Comparison of ENCODE assay signal across 8 cellular contexts in the genomic region with DNA sequence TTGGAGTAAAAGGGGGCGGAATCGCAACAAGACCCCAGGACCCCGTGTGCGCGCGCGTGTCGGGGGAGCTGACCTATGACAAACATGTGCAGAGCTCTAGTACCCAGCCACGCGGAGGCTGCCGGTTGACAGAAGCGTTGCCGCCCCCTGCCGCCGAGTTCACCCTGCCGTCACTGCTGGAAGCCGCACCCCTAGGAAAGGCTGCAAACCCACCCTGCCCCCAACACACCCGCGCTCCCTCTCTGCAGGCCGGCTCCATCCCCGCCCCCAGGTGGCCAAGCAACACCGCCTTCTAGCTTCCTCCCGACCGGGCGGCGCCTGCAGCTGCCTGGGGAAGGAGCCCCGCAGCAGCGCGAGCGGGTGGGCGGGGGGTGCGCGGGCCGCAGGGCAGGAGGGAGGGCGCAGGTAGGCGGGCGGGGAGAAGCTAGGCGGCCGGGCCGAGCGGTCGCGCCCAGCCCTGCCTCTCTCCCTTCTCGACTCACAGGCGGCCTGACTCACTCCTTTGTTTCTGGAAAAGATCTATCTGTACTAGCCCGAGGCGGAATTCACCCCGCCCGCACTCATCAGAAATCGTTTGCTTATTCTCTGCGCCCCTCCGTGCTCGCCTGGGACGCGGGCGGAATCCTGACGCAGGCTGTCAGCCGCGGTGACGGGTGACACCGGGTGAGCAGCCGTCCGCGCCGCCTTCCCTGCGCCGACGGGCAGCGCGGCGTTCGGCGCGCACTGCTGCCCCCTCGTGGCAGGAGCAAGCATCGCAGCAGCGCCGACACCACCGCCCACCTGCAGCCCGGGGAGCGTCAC.
DNase-seq lines count a peak whose midpoint lies in the region; ATAC-seq and TF ChIP-seq lines count a peak whose summit lies in the region.

No MANE protein-coding gene starts in this region.

- peak; percentile 93 for DNase-seq in CD1c-positive myeloid dendritic cell (ENCODE audit: extremely low spot score)
- peak; percentile 93 for DNase-seq in NCI-H748 (lab: John Stamatoyannopoulos, UW; ENCODE audit: unreplicated experiment)
- DNase-seq in activated CD4-positive, alpha-beta T cell treated with anti-CD3 and anti-CD28 coated beads, Interleukin-2, amount 50 U/mL, for 24 hours (ENCODE audit: low read depth in 1 of 2, low spot score in 1 of 2), result peak; percentile 80 to 84
- peak; percentile 72 to 92 for DNase-seq in dermis microvascular lymphatic vessel endothelial cell (ENCODE audit: low read depth in 2 of 2)
- peak; percentile 88 to 95 (median 92) for DNase-seq in right lobe of liver
- peak; percentile 92 for DNase-seq in stimulated activated CD4-positive, alpha-beta T cell treated with anti-CD3 and anti-CD28 coated beads, Interleukin-4, amount 100 ng/mL, for 24 hours

- intact Hi-C loops in right lobe of liver (cut with DNase I), result no loop called here

- 0% methylated on average over 21 of the region's 81 CpGs for WGBS in right lobe of liver (ENCODE audit: insufficient coverage, low coverage, low lambda C conversion rate, missing lambda C conversion rate)

- no peaks in the 10 kb centered on the region for H3K9me3 ChIP-seq in right lobe of liver

- H3K27me3 ChIP-seq in right lobe of liver, result no peaks in the 10 kb centered on the region

- peak; percentile 97 to 99 (median 98) for TF ChIP-seq CTCF in right lobe of liver (IDR thresholded peaks at IDR 0.05)

- peaks cover 0 to 7% (median 0%) of the 10 kb centered on the region in 4 donors for H3K4me1 ChIP-seq in right lobe of liver

- peak overlapping the region; percentile 85 to 94 (median 86) for H3K27ac ChIP-seq in right lobe of liver

- H3K4me3 ChIP-seq in right lobe of liver, result peak overlapping the region; percentile 79 to 89 (median 81)

- ATAC-seq in GM19452 (IDR thresholded peaks at IDR 0.05; ENCODE audit: unreplicated experiment) (peak; percentile 91), HG03571 (IDR thresholded peaks at IDR 0.05; ENCODE audit: unreplicated experiment) (peak; percentile 91), right lobe of liver (peak; percentile 94 to 98 (median 96))

- H3K36me3 ChIP-seq in right lobe of liver, result no peaks in the 10 kb centered on the region

- peak; percentile 73 for TF ChIP-seq POLR2A in right lobe of liver (IDR thresholded peaks at IDR 0.05)

Comparison
In these comparisons a context has a peak if more than half of its experiments do, and no peak if none do; other contexts are left out.
1. Peak in every context shown above with its lines: DNase-seq, ATAC-seq, H3K4me3 ChIP-seq and H3K27ac ChIP-seq.